14 cellular contexts compared by ENCODE assay signal in the genomic region with DNA sequence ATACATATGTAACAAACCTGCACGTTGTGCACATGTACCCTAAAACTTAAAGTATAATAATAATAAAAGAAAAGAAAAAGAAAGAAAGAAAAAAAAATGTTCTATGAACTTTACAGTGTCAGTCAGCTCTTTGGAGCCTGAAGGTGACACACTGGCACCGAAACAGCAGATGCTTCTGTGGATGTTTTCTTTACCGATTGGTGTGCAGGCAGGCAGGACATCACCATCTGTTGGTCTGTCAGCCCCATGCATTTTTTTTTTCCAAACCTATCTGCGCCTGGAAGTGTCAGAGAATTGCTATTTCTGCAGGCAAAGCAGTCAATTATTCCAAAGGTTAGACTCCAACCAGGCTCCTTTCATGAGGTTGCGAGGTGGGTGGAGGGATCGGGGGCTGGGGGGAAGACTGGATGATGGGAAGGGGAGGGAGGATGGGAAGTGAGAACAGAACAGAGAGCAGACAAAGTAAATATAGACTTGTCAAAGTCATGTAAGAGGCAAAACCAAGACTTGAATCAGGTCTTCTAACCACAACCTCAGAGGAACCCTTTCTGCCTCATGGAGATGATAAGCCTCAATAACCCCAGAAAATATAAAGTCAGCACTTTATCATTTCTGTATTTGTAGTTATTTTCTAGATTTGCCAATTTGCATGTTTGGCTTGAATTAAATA.
A peak's percentile ranks its signal among the peaks of the same experiment; 100 is the strongest.
DNase-seq lines count a peak whose midpoint lies in the region; ATAC-seq and TF ChIP-seq lines count a peak whose summit lies in the region.
"Had no signal": no experiment of that assay in that cellular context is flagged by ENCODE, and none has a peak within 500 bp of the region (broad histone marks: within the 10 kb centered on the region; RNA-seq: fewer than 3 reads in every experiment).

No MANE protein-coding gene starts in this region.

- intact Hi-C loops in left ventricle myocardium superior (cut with micrococcal nuclease): no loop called here
- intact Hi-C loops in breast epithelium (cut with DNase I; ENCODE audit: low total_unique reads): no loop called here

- DNase-seq in right atrium auricular region (ENCODE audit: low spot score) (no peak), left ventricle myocardium superior (no peak), RPMI8226 (peak; percentile 72), breast epithelium (ENCODE audit: low spot score in 2 of 2) (no peak), substantia nigra (lab: John Stamatoyannopoulos, UW) (no peak)
- no peak for DNase-seq in stimulated activated CD4-positive, alpha-beta T cell treated with anti-CD3 and anti-CD28 coated beads, Interleukin-15, amount 100 ng/mL, for 24 hours
- DNase-seq: midbrain; NCI-H774; spleen; stimulated activated naive CD8-positive, alpha-beta T cell treated with anti-CD3 and anti-CD28 coated beads, Interleukin-15, Interleukin-2, amounts not matched to agents 100 U/mL and 50 U/mL, for 24 hours had no signal

- peak overlapping the region; percentile 17 to 72 for H3K27ac ChIP-seq in right atrium auricular region
- H3K27ac ChIP-seq in breast epithelium: no peak overlapping the region
- no peak overlapping the region for H3K27ac ChIP-seq in substantia nigra (ENCODE audit: low read depth, low read length, poor library complexity, severe bottlenecking)
- H3K27ac ChIP-seq: gastroesophageal sphincter, spleen had no signal

- H3K36me3 ChIP-seq in right atrium auricular region (no peaks in the 10 kb centered on the region), breast epithelium (no peaks in the 10 kb centered on the region)
- H3K36me3 ChIP-seq: gastroesophageal sphincter, HAP-1, spleen had no signal

- no peaks in the 10 kb centered on the region for H3K4me1 Mint-ChIP-seq in stimulated activated memory B cell treated with anti-CD40 and anti-IgM and Interleukin-4, amounts not matched to agents 10 μg/mL and 1 μg/mL and 100 μg/mL, for 72 hours

- no peaks in the 10 kb centered on the region for H3K9me3 ChIP-seq in right atrium auricular region
- no peaks in the 10 kb centered on the region for H3K9me3 ChIP-seq in breast epithelium
- H3K9me3 ChIP-seq: gastroesophageal sphincter, HAP-1, spleen had no signal

- no peaks in the 10 kb centered on the region for H3K9me3 Mint-ChIP-seq in stimulated activated memory B cell treated with anti-CD40 and anti-IgM and Interleukin-4, amounts not matched to agents 10 μg/mL and 1 μg/mL and 100 μg/mL, for 72 hours

- H3K4me3 Mint-ChIP-seq in stimulated activated memory B cell treated with anti-CD40 and anti-IgM and Interleukin-4, amounts not matched to agents 10 μg/mL and 1 μg/mL and 100 μg/mL, for 72 hours: no peak overlapping the region

- H3K4me1 ChIP-seq in right atrium auricular region (peaks cover 0 to 10% of the 10 kb centered on the region in 2 donors), breast epithelium (no peaks in the 10 kb centered on the region)
- H3K4me1 ChIP-seq: HAP-1, spleen had no signal

- TF ChIP-seq POLR2A in breast epithelium (IDR thresholded peaks at IDR 0.05): no peak

- H3K27me3 Mint-ChIP-seq in stimulated activated memory B cell treated with anti-CD40 and anti-IgM and Interleukin-4, amounts not matched to agents 10 μg/mL and 1 μg/mL and 100 μg/mL, for 72 hours: no peaks in the 10 kb centered on the region

- no peaks in the 10 kb centered on the region for H3K36me3 Mint-ChIP-seq in stimulated activated memory B cell treated with anti-CD40 and anti-IgM and Interleukin-4, amounts not matched to agents 10 μg/mL and 1 μg/mL and 100 μg/mL, for 72 hours

- no peak overlapping the region for H3K27ac Mint-ChIP-seq in stimulated activated memory B cell treated with anti-CD40 and anti-IgM and Interleukin-4, amounts not matched to agents 10 μg/mL and 1 μg/mL and 100 μg/mL, for 72 hours

- TF ChIP-seq CTCF in right atrium auricular region (IDR thresholded peaks at IDR 0.05) (no peak), breast epithelium (IDR thresholded peaks at IDR 0.05) (no peak)

- ATAC-seq in left ventricle myocardium superior: no peak
- ATAC-seq in HG03066 (IDR thresholded peaks at IDR 0.05; ENCODE audit: low read depth, unreplicated experiment): peak; percentile 65
- ATAC-seq in stimulated activated memory B cell treated with anti-CD40 and anti-IgM and Interleukin-4, amounts not matched to agents 10 μg/mL and 1 μg/mL and 100 μg/mL, for 72 hours: peak; percentile 44
- ATAC-seq: gastroesophageal sphincter; stimulated activated naive CD8-positive, alpha-beta T cell treated with anti-CD3 and anti-CD28 coated beads, Interleukin-15, Interleukin-2, amounts not matched to agents 100 U/mL and 50 U/mL, for 24 hours had no signal

- H3K27me3 ChIP-seq in right atrium auricular region: no peaks in the 10 kb centered on the region
- no peaks in the 10 kb centered on the region for H3K27me3 ChIP-seq in breast epithelium
- H3K27me3 ChIP-seq: gastroesophageal sphincter had no signal

- peak overlapping the region; percentile 18 to 30 for H3K4me3 ChIP-seq in right atrium auricular region
- no peak overlapping the region for H3K4me3 ChIP-seq in breast epithelium
- H3K4me3 ChIP-seq: gastroesophageal sphincter, HAP-1, spleen had no signal

Comparison
In these comparisons a context has a peak if more than half of its experiments do, and no peak if none do; other contexts are left out.
1. H3K27ac ChIP-seq: peak in right atrium auricular region (2 of 2); none in breast epithelium (0 of 2) and substantia nigra (single experiment).
2. H3K4me3 ChIP-seq: peak in right atrium auricular region (2 of 2); none in breast epithelium (0 of 3).